ENCODE assay signal across 1 cellular context in genomic region chr14:96362965-96363750, GRCh38.
TF ChIP-seq lines count a peak whose summit lies in the region.

ATG2B (minus strand) TSS chr14:96363341; CDS start chr14:96362976, 365 bp downstream.
GSKIP (plus strand) TSS chr14:96363526; CDS start chr14:96382248, 18,722 bp downstream.

TF ChIP-seq in HepG2, 621 proteins besides CTCF, POLR2A, EP300 and RAD21 (continued from another document and continues in another):
- TF ChIP-seq ZNF337 (CRISPR knock-in tag; IDR thresholded peaks at IDR 0.05; ENCODE audit: borderline replicate concordance, low read depth) (no peak), ZNF746 (CRISPR knock-in tag; IDR thresholded peaks at IDR 0.05) (no peak), PATZ1 (CRISPR knock-in tag; IDR thresholded peaks at IDR 0.05) (peak; percentile 37; the same call in 1 of the 2 replicates), SP1 (IDR thresholded peaks at IDR 0.05) (no peak), SP1 (CRISPR knock-in tag; IDR thresholded peaks at IDR 0.05) (no peak; the same call in 1 of the 2 replicates), MXI1 (IDR thresholded peaks at IDR 0.05; ENCODE audit: borderline replicate concordance, low read depth, low read length) (peak; percentile 78; the same call in 1 of the 3 replicates), KDM5A (IDR thresholded peaks at IDR 0.05; ENCODE audit: borderline replicate concordance, low read length) (peak; percentile 62; the same call in 1 of the 2 replicates), CEBPG (CRISPR knock-in tag; IDR thresholded peaks at IDR 0.05) (0 out of 2 replicates have a peak, but pooled peaks have one; percentile 5), HMGXB3 (CRISPR knock-in tag; IDR thresholded peaks at IDR 0.05; ENCODE audit: borderline replicate concordance) (no peak), ASH2L (IDR thresholded peaks at IDR 0.05; ENCODE audit: insufficient read length, low read depth, low read length) (peak; percentile 48), HMG20A (CRISPR knock-in tag; IDR thresholded peaks at IDR 0.05; ENCODE audit: borderline replicate concordance) (no peak), STAG1 (CRISPR knock-in tag; IDR thresholded peaks at IDR 0.05) (no peak), ZNF83 (CRISPR knock-in tag; IDR thresholded peaks at IDR 0.05; ENCODE audit: borderline replicate concordance) (0 out of 2 replicates have a peak, but pooled peaks have one; percentile 52), FUBP1 (CRISPR knock-in tag; IDR thresholded peaks at IDR 0.05; ENCODE audit: borderline replicate concordance) (no peak), ZNF619 (CRISPR knock-in tag; IDR thresholded peaks at IDR 0.05) (no peak), ZXDC (CRISPR knock-in tag; IDR thresholded peaks at IDR 0.05) (no peak), YEATS2 (CRISPR knock-in tag; IDR thresholded peaks at IDR 0.05; ENCODE audit: borderline replicate concordance) (no peak), SOX5 (CRISPR knock-in tag; IDR thresholded peaks at IDR 0.05; ENCODE audit: borderline replicate concordance) (no peak), ZNF18 (CRISPR knock-in tag; IDR thresholded peaks at IDR 0.05; ENCODE audit: insufficient replicate concordance) (no peak), ZNF629 (CRISPR knock-in tag; conservative IDR thresholded peaks at IDR 0.05) (no peak), BCLAF1 (IDR thresholded peaks at IDR 0.05) (no peak), ZNF20 (CRISPR knock-in tag; IDR thresholded peaks at IDR 0.05) (no peak), ZNF333 (CRISPR knock-in tag; IDR thresholded peaks at IDR 0.05; ENCODE audit: borderline replicate concordance) (no peak), HIVEP1 (CRISPR knock-in tag; IDR thresholded peaks at IDR 0.05) (peak; percentile 61; the same call in 1 of the 2 replicates), ZNF607 (CRISPR knock-in tag; IDR thresholded peaks at IDR 0.05; ENCODE audit: borderline replicate concordance) (0 out of 2 replicates have a peak, but pooled peaks have one; percentile 49), CCAR2 (optimal IDR thresholded peaks at IDR 0.05; ENCODE audit: low read depth, low read length) (no peak), TEAD2 (CRISPR knock-in tag; IDR thresholded peaks at IDR 0.05) (no peak), ZNF282 (IDR thresholded peaks at IDR 0.05; ENCODE audit: partially characterized antibody) (no peak), CREM (IDR thresholded peaks at IDR 0.05) (peak; percentile 66; the same call in 1 of the 2 replicates), CREM (CRISPR knock-in tag; IDR thresholded peaks at IDR 0.05) (no peak; the same call in 1 of the 2 replicates), ZNF564 (CRISPR knock-in tag; IDR thresholded peaks at IDR 0.05) (no peak), SSRP1 (CRISPR knock-in tag; IDR thresholded peaks at IDR 0.05) (no peak), U2AF2 (IDR thresholded peaks at IDR 0.05; ENCODE audit: low read depth, low read length) (no peak), ZNF576 (CRISPR knock-in tag; IDR thresholded peaks at IDR 0.05) (0 out of 2 replicates have a peak, but pooled peaks have one; percentile 23), ZNF432 (CRISPR knock-in tag; IDR thresholded peaks at IDR 0.05; ENCODE audit: borderline replicate concordance) (no peak), ZNF720 (CRISPR knock-in tag; IDR thresholded peaks at IDR 0.05) (no peak), NR2F6 (IDR thresholded peaks at IDR 0.05) (no peak), NR2F6 (CRISPR knock-in tag; IDR thresholded peaks at IDR 0.05) (no peak), ZNF180 (CRISPR knock-in tag; IDR thresholded peaks at IDR 0.05; ENCODE audit: borderline replicate concordance, low read depth) (no peak), TGIF2 (CRISPR knock-in tag; IDR thresholded peaks at IDR 0.05) (peak; percentile 78; the same call in 1 of the 2 replicates), ZMAT5 (CRISPR knock-in tag; IDR thresholded peaks at IDR 0.05; ENCODE audit: borderline replicate concordance, low read depth) (no peak), ATF1 (CRISPR knock-in tag; IDR thresholded peaks at IDR 0.05) (peak; percentile 36; the same call in 1 of the 2 replicates), PAF1 (CRISPR knock-in tag; IDR thresholded peaks at IDR 0.05) (no peak), ZNF556 (CRISPR knock-in tag; IDR thresholded peaks at IDR 0.05; ENCODE audit: borderline replicate concordance) (0 out of 2 replicates have a peak, but pooled peaks have one; percentile 46), ZNF124 (CRISPR knock-in tag; IDR thresholded peaks at IDR 0.05) (no peak), ZNF552 (CRISPR knock-in tag; IDR thresholded peaks at IDR 0.05; ENCODE audit: borderline replicate concordance) (no peak), SKI (IDR thresholded peaks at IDR 0.05; ENCODE audit: partially characterized antibody) (no peak)
